Comparison of ENCODE assay signal across 23 cellular contexts in the genomic region with DNA sequence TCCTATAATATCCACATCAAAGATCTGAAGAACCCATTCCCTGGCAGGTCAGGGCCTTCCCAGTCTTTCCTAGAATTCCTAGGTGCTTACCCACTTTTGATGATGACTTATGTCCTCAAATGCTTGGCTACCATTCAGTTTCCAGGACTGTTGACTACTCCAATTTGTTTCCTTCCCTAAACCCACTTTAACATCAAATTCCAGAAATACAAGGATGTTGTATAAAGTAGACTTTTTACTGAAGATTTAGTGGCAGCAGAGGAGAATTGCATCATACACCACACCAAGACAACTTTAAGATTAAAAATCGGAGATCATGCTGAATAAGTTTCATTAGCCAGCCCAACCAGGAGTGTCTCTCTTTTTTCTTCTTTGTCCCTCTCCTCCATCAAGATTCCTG.
A peak's percentile ranks its signal among the peaks of the same experiment; 100 is the strongest.
DNase-seq lines count a peak whose midpoint lies in the region; ATAC-seq, FAIRE-seq and TF ChIP-seq lines count a peak whose summit lies in the region.
"Had no signal": no experiment of that assay in that cellular context is flagged by ENCODE, and none has a peak within 500 bp of the region (broad histone marks: within the 10 kb centered on the region; RNA-seq: fewer than 3 reads in every experiment).

No MANE protein-coding gene starts in this region.

- no peaks in the 10 kb centered on the region for H3K9me3 Mint-ChIP-seq in astrocyte (ENCODE audit: unreplicated experiment)
- H3K9me3 Mint-ChIP-seq: activated naive CD4-positive, alpha-beta T cell treated with anti-CD3 and anti-CD28 coated beads for 36 hours had no signal

- no peak overlapping the region for H4K5ac ChIP-seq in mesendoderm (ENCODE audit: low read length)

- no peak overlapping the region for H3K4me3 ChIP-seq in ACC112 (ENCODE audit: low read depth, low read length)
- no peak overlapping the region for H3K4me3 ChIP-seq in HUES6 (ENCODE audit: low read depth, low read length)
- no peak overlapping the region for H3K4me3 ChIP-seq in astrocyte (ENCODE audit: insufficient read depth, low read depth, low read length)
- no peak overlapping the region for H3K4me3 ChIP-seq in mesendoderm (ENCODE audit: low read length)
- H3K4me3 ChIP-seq in vagina: no peak overlapping the region
- H3K4me3 ChIP-seq: BLaER1 treated with 17β-estradiol and CSF1 and Interleukin-3, amounts not matched to agents 10 nM and 100 nM; suprapubic skin had no signal

- no peak overlapping the region for H3K23ac ChIP-seq in mesendoderm (ENCODE audit: low read length)

- ATAC-seq in HG03280 (IDR thresholded peaks at IDR 0.05; ENCODE audit: unreplicated experiment): no peak
- no peak for ATAC-seq in omental fat pad (ENCODE audit: low FRiP score)
- ATAC-seq: stimulated activated effector memory CD8-positive, alpha-beta T cell treated with anti-CD3 and anti-CD28 coated beads, Interleukin-12 subunit alpha, Interleukin-12 subunit beta, amount 100 ng/mL, for 72 hours had no signal

- H3K27ac ChIP-seq in ACC112 (ENCODE audit: low read depth, low read length): peak overlapping the region; percentile 27; the same call in 1 of the 2 replicates
- H3K27ac ChIP-seq in HUES6 (ENCODE audit: low read depth, low read length): 0 out of 2 replicates have a peak overlapping the region, but pooled peaks have one; percentile 38
- no peak overlapping the region for H3K27ac ChIP-seq in astrocyte (ENCODE audit: low read depth, low read length)
- H3K27ac ChIP-seq in mesendoderm (ENCODE audit: low read depth, low read length): no peak overlapping the region
- no peak overlapping the region for H3K27ac ChIP-seq in vagina
- H3K27ac ChIP-seq: BLaER1 treated with 17β-estradiol and CSF1 and Interleukin-3, amounts not matched to agents 10 nM and 100 nM; suprapubic skin had no signal

- H3K56ac ChIP-seq in mesendoderm (ENCODE audit: low read length): no peak overlapping the region

- no peaks in the 10 kb centered on the region for H3K27me3 Mint-ChIP-seq in astrocyte (ENCODE audit: low read depth, unreplicated experiment)

- no peaks in the 10 kb centered on the region for H3K79me1 ChIP-seq in mesendoderm (ENCODE audit: low read length)

- FAIRE-seq in astrocyte (lab: Jason Lieb, UNC): no peak

- intact Hi-C loops in vagina (cut with DNase I): no loop called here

- peak overlapping the region; percentile 66 for H3K4me3 Mint-ChIP-seq in astrocyte (ENCODE audit: unreplicated experiment)
- H3K4me3 Mint-ChIP-seq: activated naive CD4-positive, alpha-beta T cell treated with anti-CD3 and anti-CD28 coated beads for 36 hours; stimulated activated effector memory CD8-positive, alpha-beta T cell treated with anti-CD3 and anti-CD28 coated beads, Interleukin-12 subunit alpha, Interleukin-12 subunit beta, amount 100 ng/mL, for 72 hours had no signal

- no peak overlapping the region for H3K4ac ChIP-seq in mesendoderm (ENCODE audit: low read depth, low read length)

- peaks cover 40% of the 10 kb centered on the region for H3K4me1 Mint-ChIP-seq in astrocyte (ENCODE audit: low read depth, unreplicated experiment)
- H3K4me1 Mint-ChIP-seq: stimulated activated effector memory CD8-positive, alpha-beta T cell treated with anti-CD3 and anti-CD28 coated beads, Interleukin-12 subunit alpha, Interleukin-12 subunit beta, amount 100 ng/mL, for 72 hours had no signal

- no peaks in the 10 kb centered on the region for H4K20me1 ChIP-seq in astrocyte (ENCODE audit: insufficient read depth, low read length)
- H4K20me1 ChIP-seq: BLaER1 treated with 17β-estradiol and CSF1 and Interleukin-3, amounts not matched to agents 10 nM and 100 nM had no signal

- peaks cover 9% of the 10 kb centered on the region for H3K36me3 Mint-ChIP-seq in astrocyte (ENCODE audit: low read depth, unreplicated experiment)
- H3K36me3 Mint-ChIP-seq: stimulated activated effector memory CD8-positive, alpha-beta T cell treated with anti-CD3 and anti-CD28 coated beads, Interleukin-12 subunit alpha, Interleukin-12 subunit beta, amount 100 ng/mL, for 72 hours had no signal

- H2BK15ac ChIP-seq in mesendoderm (replicated peaks; ENCODE audit: low read depth): no peak overlapping the region

- H2BK5ac ChIP-seq in mesendoderm (ENCODE audit: low read length): no peak overlapping the region

- DNase-seq in astrocyte (ENCODE audit: low read depth) (peak; percentile 15), mesendoderm (peak; percentile 16), vagina (ENCODE audit: extremely low spot score in 2 of 2) (no peak), omental fat pad (ENCODE audit: low spot score) (no peak)
- no peak for DNase-seq in activated T-cell treated with anti-CD3 and anti-CD28 coated beads, Interleukin-2, amount 50 U/mL, for 1 hour
- DNase-seq: activated CD4-positive, alpha-beta T cell treated with anti-CD3 and anti-CD28 coated beads for 4 hours; activated naive CD4-positive, alpha-beta T cell treated with anti-CD3 and anti-CD28 coated beads for 36 hours; amygdala; DND-41; glutamatergic neuron; KG1; NCI-H146; NCI-H510A treated with DMSO at 0.1 percent for 48 hours; occipital lobe; retina; stimulated activated CD4-positive, alpha-beta T cell treated with anti-CD3 and anti-CD28 coated beads, Interleukin-2, amount 100 ng/mL, for 48 hours; T-helper 2 cell had no signal

- H3K36me3 ChIP-seq in ACC112 (ENCODE audit: insufficient read depth, low read length) (no peaks in the 10 kb centered on the region), HUES6 (ENCODE audit: control insufficient read depth, insufficient read depth, low read length) (no peaks in the 10 kb centered on the region), astrocyte (ENCODE audit: insufficient read depth, low read length) (no peaks in the 10 kb centered on the region), mesendoderm (ENCODE audit: control insufficient read depth, insufficient read depth, low read length) (no peaks in the 10 kb centered on the region), vagina (no peaks in the 10 kb centered on the region)
- H3K36me3 ChIP-seq: BLaER1 treated with 17β-estradiol and CSF1 and Interleukin-3, amounts not matched to agents 10 nM and 100 nM; suprapubic skin had no signal

- H3K18ac ChIP-seq in mesendoderm (ENCODE audit: low read length): no peak overlapping the region

- H3K27me3 ChIP-seq in ACC112 (ENCODE audit: insufficient read depth, low read length) (no peaks in the 10 kb centered on the region), HUES6 (ENCODE audit: control insufficient read depth, insufficient read depth, low read length) (no peaks in the 10 kb centered on the region), astrocyte (ENCODE audit: insufficient read depth, low read length) (no peaks in the 10 kb centered on the region), mesendoderm (ENCODE audit: insufficient read depth, low read length, poor library complexity) (no peaks in the 10 kb centered on the region), vagina (no peaks in the 10 kb centered on the region)
- H3K27me3 ChIP-seq: BLaER1 treated with 17β-estradiol and CSF1 and Interleukin-3, amounts not matched to agents 10 nM and 100 nM; suprapubic skin had no signal

- peaks cover 27% of the 10 kb centered on the region for H3K4me1 ChIP-seq in ACC112 (ENCODE audit: control insufficient read depth, insufficient read depth, low read length, unreplicated experiment)
- H3K4me1 ChIP-seq in HUES6 (ENCODE audit: control insufficient read depth, insufficient read depth, low read length): peaks cover 13% of the 10 kb centered on the region
- H3K4me1 ChIP-seq in astrocyte (ENCODE audit: insufficient read depth, low read length): peaks cover 11% of the 10 kb centered on the region
- H3K4me1 ChIP-seq in mesendoderm (ENCODE audit: control insufficient read depth, low read depth, low read length): no peaks in the 10 kb centered on the region
- no peaks in the 10 kb centered on the region for H3K4me1 ChIP-seq in vagina
- H3K4me1 ChIP-seq: BLaER1 treated with 17β-estradiol and CSF1 and Interleukin-3, amounts not matched to agents 10 nM and 100 nM had no signal

- H3K4me2 ChIP-seq in astrocyte (ENCODE audit: low read length) (no peak overlapping the region), mesendoderm (ENCODE audit: low read length) (no peak overlapping the region)
- H3K4me2 ChIP-seq: BLaER1 treated with 17β-estradiol and CSF1 and Interleukin-3, amounts not matched to agents 10 nM and 100 nM had no signal

- no peak overlapping the region for H2AFZ ChIP-seq in ACC112 (ENCODE audit: low read length, unreplicated experiment)
- no peak overlapping the region for H2AFZ ChIP-seq in astrocyte (ENCODE audit: low read depth, low read length)

- no peak for TF ChIP-seq CTCF in astrocyte (IDR thresholded peaks at IDR 0.05; ENCODE audit: insufficient read depth, low read depth, low read length)
- TF ChIP-seq CTCF in vagina (IDR thresholded peaks at IDR 0.05): no peak
- TF ChIP-seq CTCF in omental fat pad (IDR thresholded peaks at IDR 0.05): no peak

- no CpG with 5 or more reads among the region's 1 CpG for WGBS in mesendoderm (ENCODE audit: extremely low coverage, insufficient coverage, low lambda C conversion rate)

- no peak overlapping the region for H2AK5ac ChIP-seq in mesendoderm (ENCODE audit: low read length)

- peak overlapping the region; percentile 98 for H3K27ac Mint-ChIP-seq in astrocyte (ENCODE audit: unreplicated experiment)
- H3K27ac Mint-ChIP-seq: activated naive CD4-positive, alpha-beta T cell treated with anti-CD3 and anti-CD28 coated beads for 36 hours; stimulated activated effector memory CD8-positive, alpha-beta T cell treated with anti-CD3 and anti-CD28 coated beads, Interleukin-12 subunit alpha, Interleukin-12 subunit beta, amount 100 ng/mL, for 72 hours had no signal

- H3K9ac ChIP-seq in HUES6 (ENCODE audit: low read length) (no peak overlapping the region), astrocyte (ENCODE audit: low read length) (no peak overlapping the region), mesendoderm (ENCODE audit: low read length) (no peak overlapping the region)
- H3K9ac ChIP-seq: BLaER1 treated with 17β-estradiol and CSF1 and Interleukin-3, amounts not matched to agents 10 nM and 100 nM had no signal

- no peaks in the 10 kb centered on the region for H3K79me2 ChIP-seq in ACC112 (ENCODE audit: control insufficient read depth, insufficient read depth, low read length, unreplicated experiment)
- no peaks in the 10 kb centered on the region for H3K79me2 ChIP-seq in astrocyte (ENCODE audit: insufficient read depth, low read length)
- H3K79me2 ChIP-seq in mesendoderm (ENCODE audit: control insufficient read depth, insufficient read depth, low read length): no peaks in the 10 kb centered on the region

- no peak for TF ChIP-seq POLR2A in vagina (IDR thresholded peaks at IDR 0.05)

- H3K9me3 ChIP-seq in HUES6 (ENCODE audit: control insufficient read depth, insufficient read depth, low read depth, low read length) (peaks cover 5% of the 10 kb centered on the region; the same call in 1 of the 2 replicates), astrocyte (ENCODE audit: insufficient read depth, low read depth, low read length) (no peaks in the 10 kb centered on the region), vagina (no peaks in the 10 kb centered on the region)
- H3K9me3 ChIP-seq: suprapubic skin had no signal

- H4K8ac ChIP-seq in mesendoderm (ENCODE audit: low read depth, low read length): no peak overlapping the region

- H2BK120ac ChIP-seq in mesendoderm (ENCODE audit: low read depth, low read length): no peak overlapping the region

Comparison
In these comparisons a context has a peak if more than half of its experiments do, and no peak if none do; other contexts are left out.
1. H3K27ac ChIP-seq: peak in ACC112 (single experiment) and HUES6 (single experiment); none in astrocyte (single experiment), mesendoderm (single experiment) and vagina (single experiment).
2. DNase-seq: peak in astrocyte (single experiment) and mesendoderm (single experiment); none in vagina (0 of 2), omental fat pad (single experiment) and activated T-cell treated with anti-CD3 and anti-CD28 coated beads, Interleukin-2, amount 50 U/mL, for 1 hour (single experiment).